23 cellular contexts compared by ENCODE assay signal in the genomic region with DNA sequence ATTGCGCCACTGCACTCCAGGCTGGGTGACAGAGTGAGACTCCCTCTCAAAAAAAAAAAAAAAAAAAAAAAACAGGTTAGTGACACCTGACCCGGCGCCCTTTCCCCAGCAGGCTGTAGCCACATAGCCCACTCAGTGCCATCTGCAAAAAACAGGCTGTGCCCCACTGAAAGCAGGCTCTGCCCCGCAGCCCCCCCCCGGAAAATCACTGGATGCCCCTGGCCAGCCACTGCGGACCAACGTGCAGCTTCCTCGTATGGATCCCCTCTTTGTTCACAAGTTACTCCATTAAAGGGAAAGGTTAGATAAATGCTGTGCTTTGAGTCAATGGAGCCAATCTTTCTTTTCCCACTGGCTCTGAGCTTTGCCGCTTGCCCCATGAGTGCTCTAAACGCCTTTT.
"Had no signal": no experiment of that assay in that cellular context is flagged by ENCODE, and none has a peak within 500 bp of the region (broad histone marks: within the 10 kb centered on the region; RNA-seq: fewer than 3 reads in every experiment).

No MANE protein-coding gene starts in this region.

- H3K36me3 ChIP-seq: esophagus squamous epithelium, gastrocnemius medialis, heart right ventricle, left lung, lower lobe of right lung had no signal

- H3K4me3 ChIP-seq: coronary artery, dorsolateral prefrontal cortex, esophagus squamous epithelium, gastrocnemius medialis, heart right ventricle, left lung, lower lobe of right lung had no signal

- H3K27me3 ChIP-seq: gastrocnemius medialis had no signal

- DNase-seq: dermis blood vessel endothelial cell; dorsolateral prefrontal cortex; effector CD4-positive, alpha-beta T cell; effector memory CD8-positive, alpha-beta T cell; endodermal cell; erythroblast; esophagus squamous epithelium; foreskin fibroblast; foreskin melanocyte; gastrocnemius medialis; glutamatergic neuron; head of caudate nucleus; heart right ventricle; hippocampal formation; left cardiac atrium; left lung; left ventricle myocardium superior; lower lobe of right lung; mesenchymal stem cell; midbrain had no signal

- H3K27ac Mint-ChIP-seq: endodermal cell had no signal

- H3K27ac ChIP-seq: coronary artery, dorsolateral prefrontal cortex, epithelial cell of prostate, esophagus squamous epithelium, gastrocnemius medialis, heart right ventricle, left lung, lower lobe of right lung had no signal

- H3K9me3 Mint-ChIP-seq: effector memory CD8-positive, alpha-beta T cell had no signal

- H3K4me1 Mint-ChIP-seq: endodermal cell had no signal

- ATAC-seq: effector memory CD8-positive, alpha-beta T cell; esophagus mucosa; gastrocnemius medialis; heart right ventricle; left cardiac atrium; left lung; left ventricle myocardium superior; lower lobe of right lung had no signal

- H3K4me3 Mint-ChIP-seq: effector memory CD8-positive, alpha-beta T cell; endodermal cell had no signal

- H3K9me3 ChIP-seq: esophagus squamous epithelium, gastrocnemius medialis, heart right ventricle, lower lobe of right lung had no signal

- H3K4me1 ChIP-seq: esophagus squamous epithelium, gastrocnemius medialis, heart right ventricle, left lung, lower lobe of right lung had no signal
